8 cellular contexts compared by ENCODE assay signal in the genomic region with DNA sequence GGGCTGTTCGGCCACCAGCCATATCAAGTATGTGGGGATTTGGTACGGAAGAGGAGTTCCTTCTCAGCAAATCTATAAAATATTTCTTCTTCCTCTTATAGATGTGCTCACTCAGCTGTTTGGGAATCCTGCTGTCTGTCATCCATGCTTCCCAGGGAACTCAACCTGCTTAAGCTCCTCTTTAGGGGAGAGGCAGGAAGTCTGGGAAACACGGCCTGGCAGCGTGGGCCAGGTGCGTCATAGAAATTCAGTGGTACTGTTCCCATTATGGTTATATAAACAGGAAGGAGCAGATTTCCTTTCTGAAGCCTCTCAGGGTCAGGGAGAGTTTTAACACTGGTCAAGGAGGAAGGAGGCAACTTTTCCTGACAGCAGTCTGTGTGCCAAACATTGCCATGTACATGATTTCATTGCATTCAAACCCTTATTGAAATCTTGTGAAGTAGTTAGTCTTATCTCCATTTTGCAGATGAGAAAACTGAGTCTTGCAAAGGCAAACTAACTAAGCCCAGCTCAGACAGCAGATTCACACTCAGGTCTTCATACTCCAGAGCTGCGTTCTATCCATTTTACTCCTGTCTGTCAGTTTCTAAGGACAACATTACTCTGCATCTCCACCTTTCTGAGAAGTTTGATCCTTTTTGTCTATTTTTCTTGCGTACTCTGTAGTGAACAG. TPM values are rescaled to one million over a fixed set of nuclear protein-coding genes. Genes with fewer than 3 reads are reported as not detected.
DNase-seq lines count a peak whose midpoint lies in the region; ATAC-seq and TF ChIP-seq lines count a peak whose summit lies in the region.

No MANE protein-coding gene starts in this region.

- TF ChIP-seq CTCF in WTC11 (IDR thresholded peaks at IDR 0.05) (no peak), GM13977 (IDR thresholded peaks at IDR 0.05; ENCODE audit: extremely low read depth, insufficient read depth, missing control alignments) (no peak), neural progenitor cell (IDR thresholded peaks at IDR 0.05) (no peak), colonic mucosa (IDR thresholded peaks at IDR 0.05) (no peak), tibial artery (IDR thresholded peaks at IDR 0.05) (no peak)

- in situ Hi-C loops in GM13977 (cut with MboI; ENCODE audit: low pct_unique_long_range_greater_than_20kb, low sequenced_read_pairs, unreplicated experiment) = no loop called here

- H3K4me1 ChIP-seq in neural progenitor cell (peaks cover 30% of the 10 kb centered on the region), colonic mucosa (no peaks in the 10 kb centered on the region), tibial artery (peaks cover 0 to 10% (median 1%) of the 10 kb centered on the region in 4 donors)

- no peak overlapping the region for H3K9ac ChIP-seq in neural progenitor cell
- H3K9ac ChIP-seq in colonic mucosa (ENCODE audit: low read depth in 2 of 2, low read length in 2 of 2) = no peak overlapping the region

- CTCF ChIA-PET in WTC11 (lab: Charles Lee) = interaction anchor here (0.6 to 2.1 kb wide), 3 partner anchors 8 to 201 kb away, joined by 5 to 16 read pairs (median 7); no protein-coding TSS in a partner anchor

- H3K79me2 ChIP-seq in neural progenitor cell (ENCODE audit: low read depth) = no peaks in the 10 kb centered on the region

- H3K36me3 ChIP-seq in neural progenitor cell (no peaks in the 10 kb centered on the region), colonic mucosa (no peaks in the 10 kb centered on the region), tibial artery (no peaks in the 10 kb centered on the region)

- POLR2A ChIA-PET in WTC11 (lab: Charles Lee) = interaction anchor here (2.6 kb wide), 1 partner anchor 76 kb away, joined by 12 read pairs; no protein-coding TSS in a partner anchor

- H3K4me1 Mint-ChIP-seq in WTC11 = peaks cover 61% of the 10 kb centered on the region
- H3K4me1 Mint-ChIP-seq in neural progenitor cell = peaks cover 57% of the 10 kb centered on the region

- no peak overlapping the region for H3K4me3 Mint-ChIP-seq in WTC11
- no peak overlapping the region for H3K4me3 Mint-ChIP-seq in neural progenitor cell

- H3K9me3 ChIP-seq in neural progenitor cell (ENCODE audit: low read depth) (no peaks in the 10 kb centered on the region), colonic mucosa (no peaks in the 10 kb centered on the region), tibial artery (no peaks in the 10 kb centered on the region)

- intact Hi-C loops in cardiac septum (cut with DNase I) (loop anchor here (5.0 kb wide), 1 partner anchor 80 kb away; no protein-coding TSS in a partner anchor), colonic mucosa (cut with DNase I) (no loop called here), tibial artery (cut with DNase I; ENCODE audit: low total_unique reads) (no loop called here)

- H3K27ac Mint-ChIP-seq in WTC11 (peak overlapping the region; percentile 82), neural progenitor cell (no peak overlapping the region)

- no peak overlapping the region for H3K4me3 ChIP-seq in neural progenitor cell
- no peak overlapping the region for H3K4me3 ChIP-seq in colonic mucosa
- H3K4me3 ChIP-seq in tibial artery = no peak overlapping the region

- no peak for ATAC-seq in WTC11

- H3K9me3 Mint-ChIP-seq in WTC11 = no peaks in the 10 kb centered on the region
- H3K9me3 Mint-ChIP-seq in neural progenitor cell = no peaks in the 10 kb centered on the region

- peaks cover 8% of the 10 kb centered on the region; the same call in 1 of the 2 replicates for H3K27me3 Mint-ChIP-seq in WTC11 (ENCODE audit: low read depth)
- H3K27me3 Mint-ChIP-seq in neural progenitor cell (ENCODE audit: insufficient read depth, low read depth) = peaks cover 2% of the 10 kb centered on the region

- H3K4me2 ChIP-seq in neural progenitor cell = no peak overlapping the region

- H3K27ac ChIP-seq in neural progenitor cell (no peak overlapping the region), colonic mucosa (no peak overlapping the region), tibial artery (no peak overlapping the region)

- no peaks in the 10 kb centered on the region for H4K20me1 ChIP-seq in neural progenitor cell (ENCODE audit: low read depth)

- H3F3A ChIP-seq in neural progenitor cell (ENCODE audit: low read depth) = peaks cover 26% of the 10 kb centered on the region

- H3K27me3 ChIP-seq in neural progenitor cell (no peaks in the 10 kb centered on the region), colonic mucosa (peaks cover 14% of the 10 kb centered on the region), tibial artery (no peaks in the 10 kb centered on the region)

- H3K36me3 Mint-ChIP-seq in WTC11 (no peaks in the 10 kb centered on the region), neural progenitor cell (no peaks in the 10 kb centered on the region)

- no peak overlapping the region for H2AFZ ChIP-seq in neural progenitor cell (replicated peaks)

- DNase-seq in HT-29 (ENCODE audit: low spot score) (peak; percentile 41), WTC11 (ENCODE audit: low spot score) (no peak), cardiac septum (ENCODE audit: low spot score) (peak; percentile 79), smooth muscle cell of the brain vasculature (ENCODE audit: low read depth, low spot score) (peak; percentile 45), GM13977 (ENCODE audit: low spot score) (no peak), neural progenitor cell (ENCODE audit: low spot score) (no peak), colonic mucosa (no peak), tibial artery (no peak)

TF ChIP-seq in WTC11, 78 proteins besides CTCF, POLR2A, EP300 and RAD21:
- TF ChIP-seq KAT7 (CRISPR knock-in tag; IDR thresholded peaks at IDR 0.05; ENCODE audit: borderline replicate concordance) = no peak
- TF ChIP-seq RELA (CRISPR knock-in tag; IDR thresholded peaks at IDR 0.05; ENCODE audit: borderline replicate concordance) = no peak

RNA-seq across cellular contexts. Expression of a gene that starts 35.4 kb away (rescaled TPM):
- not detected in 2 replicates for total RNA-seq in HT-29 (2014; rRNA removed; shearing (Covaris generic))
- total RNA-seq in WTC11 (2021) = 23.4 to 39.8 TPM (median 26.4 TPM) in 3 replicates
- total RNA-seq in cardiac septum = 60.1 TPM
- 22.6 and 29.5 TPM in 2 replicates for total RNA-seq in neural progenitor cell (ENCODE audit: low replicate concordance)
- total RNA-seq in colonic mucosa = 10 to 100 TPM in 1 of 2 donors, 1 to 10 TPM in 1; 3.1 to 13.9 TPM

Comparison
In these comparisons a context has a peak if more than half of its experiments do, and no peak if none do; other contexts are left out.
1. DNase-seq: peak in HT-29 (single experiment), cardiac septum (single experiment) and smooth muscle cell of the brain vasculature (single experiment); none in WTC11 (single experiment), GM13977 (single experiment), neural progenitor cell (single experiment), colonic mucosa (single experiment) and tibial artery (0 of 2).